In genomic region chr1:9410737-9411297, GRCh38 we compare ENCODE assay signal across 8 cellular contexts.
DNase-seq lines count a peak whose midpoint lies in the region; ATAC-seq and TF ChIP-seq lines count a peak whose summit lies in the region.

No MANE protein-coding gene starts in this region.

- H3K27ac Mint-ChIP-seq in naive thymus-derived CD4-positive, alpha-beta T cell = peak overlapping the region; percentile 17 to 84 (median 32)

- H3K9me3 ChIP-seq in naive thymus-derived CD4-positive, alpha-beta T cell (ENCODE audit: control insufficient read depth in 2 of 3, low read length in 3 of 3) = no peaks in the 10 kb centered on the region

- no peaks in the 10 kb centered on the region for H3K27me3 ChIP-seq in KMS-11 (ENCODE audit: insufficient read depth, low read depth)
- H3K27me3 ChIP-seq in naive thymus-derived CD4-positive, alpha-beta T cell (ENCODE audit: control insufficient read depth in 2 of 2, insufficient read depth in 2 of 2, low read length in 2 of 2) = no peaks in the 10 kb centered on the region

- no peaks in the 10 kb centered on the region for H4K20me1 ChIP-seq in KMS-11 (ENCODE audit: insufficient read depth)

- no peak overlapping the region for H3K4me3 ChIP-seq in KMS-11 (IDR thresholded peaks at IDR 0.05; ENCODE audit: insufficient read depth, low read depth, low read length)
- no peak overlapping the region for H3K4me3 ChIP-seq in naive thymus-derived CD4-positive, alpha-beta T cell (ENCODE audit: low read length)

- no peak for TF ChIP-seq CTCF in KMS-11 (conservative IDR thresholded peaks at IDR 0.05; ENCODE audit: low read depth, low read length)

- H3K36me3 Mint-ChIP-seq in naive thymus-derived CD4-positive, alpha-beta T cell = peaks cover 0 to 6% (median 0%) of the 10 kb centered on the region in 5 donors

- peaks cover 0 to 4% (median 0%) of the 10 kb centered on the region in 11 donors for H3K9me3 Mint-ChIP-seq in naive thymus-derived CD4-positive, alpha-beta T cell

- H3K4me3 Mint-ChIP-seq in naive thymus-derived CD4-positive, alpha-beta T cell = peak overlapping the region in 2 of 10 donors; percentile 0 to 46

- H3K9ac ChIP-seq in KMS-11 = no peak overlapping the region

- peak overlapping the region; percentile 95 for H3K27ac ChIP-seq in KMS-11
- no peak overlapping the region for H3K27ac ChIP-seq in naive thymus-derived CD4-positive, alpha-beta T cell (ENCODE audit: low read depth, low read length)

- H3K27me3 Mint-ChIP-seq in naive thymus-derived CD4-positive, alpha-beta T cell = peaks cover 0 to 10% (median 0%) of the 10 kb centered on the region in 5 donors

- peak; percentile 73 for DNase-seq in GDM1 (lab: John Stamatoyannopoulos, UW)
- DNase-seq in amniotic epithelial cell (ENCODE audit: low read depth) = peak; percentile 97
- DNase-seq in naive thymus-derived CD4-positive, alpha-beta T cell = no peak
- no peak for DNase-seq in NCI-H226

- intact Hi-C loops in naive thymus-derived CD4-positive, alpha-beta T cell (cut with micrococcal nuclease) = loop anchor here in 1 of 2 donors (5.0 kb wide), 1 partner anchor 119 kb away; the partner anchor contains the start of gene SPSB1

- no peaks in the 10 kb centered on the region for H3K36me3 ChIP-seq in KMS-11 (ENCODE audit: insufficient read depth)
- no peaks in the 10 kb centered on the region for H3K36me3 ChIP-seq in naive thymus-derived CD4-positive, alpha-beta T cell (ENCODE audit: control insufficient read depth in 2 of 3, insufficient read depth in 3 of 3, low read length in 3 of 3)

- peak; percentile 47 for ATAC-seq in naive thymus-derived CD4-positive, alpha-beta T cell
- ATAC-seq in HG03280 (IDR thresholded peaks at IDR 0.05; ENCODE audit: unreplicated experiment) (no peak), HG03342 (IDR thresholded peaks at IDR 0.05; ENCODE audit: unreplicated experiment) (no peak), GM19452 (IDR thresholded peaks at IDR 0.05; ENCODE audit: unreplicated experiment) (no peak)

- H3K4me2 ChIP-seq in KMS-11 = peak overlapping the region; percentile 27

- peaks cover 17 to 45% (median 39%) of the 10 kb centered on the region in 7 donors for H3K4me1 Mint-ChIP-seq in naive thymus-derived CD4-positive, alpha-beta T cell

- POLR2A ChIA-PET in naive thymus-derived CD4-positive, alpha-beta T cell (lab: Charles Lee) = no interaction called here

- H3K79me2 ChIP-seq in KMS-11 (ENCODE audit: insufficient read depth, low read depth) = no peaks in the 10 kb centered on the region

- CTCF ChIA-PET in naive thymus-derived CD4-positive, alpha-beta T cell (lab: Charles Lee) = interaction anchor here (0.6 kb wide), 1 partner anchor 1035 kb away, joined by 4 read pairs; no protein-coding TSS in a partner anchor

- H2AFZ ChIP-seq in KMS-11 (ENCODE audit: low read depth) = no peak overlapping the region

- H3K4me1 ChIP-seq in KMS-11 (ENCODE audit: low read depth, poor library complexity, severe bottlenecking) = peaks cover 60% of the 10 kb centered on the region
- H3K4me1 ChIP-seq in naive thymus-derived CD4-positive, alpha-beta T cell (ENCODE audit: control insufficient read depth in 2 of 2, insufficient read depth in 2 of 2, low read length in 2 of 2) = peaks cover 15 to 19% of the 10 kb centered on the region in 2 donors

Comparison
In these comparisons a context has a peak if more than half of its experiments do, and no peak if none do; other contexts are left out.
1. DNase-seq: peak in GDM1 (single experiment) and amniotic epithelial cell (single experiment); none in naive thymus-derived CD4-positive, alpha-beta T cell (0 of 9) and NCI-H226 (single experiment).